Comparison of ENCODE assay signal across 10 cellular contexts in genomic region chr6:13531956-13532355, GRCh38.
"Had no signal": no experiment of that assay in that cellular context is flagged by ENCODE, and none has a peak within 500 bp of the region (broad histone marks: within the 10 kb centered on the region; RNA-seq: fewer than 3 reads in every experiment).

No MANE protein-coding gene starts in this region.

- H3K27ac ChIP-seq: adrenal gland, cardiac muscle cell had no signal

- H3K4me1 ChIP-seq: adrenal gland had no signal

- H3K4me3 ChIP-seq: adrenal gland, cardiac muscle cell had no signal

- H3K27me3 ChIP-seq: adrenal gland, cardiac muscle cell had no signal

- H3K36me3 ChIP-seq: adrenal gland, cardiac muscle cell had no signal

- DNase-seq: activated CD4-positive, alpha-beta T cell treated with anti-CD3 and anti-CD28 coated beads, Interleukin-2, amount 50 U/mL, for 1 hour; activated naive CD4-positive, alpha-beta T cell treated with anti-CD3 and anti-CD28 coated beads, Interleukin-2, amount 50 U/mL, for 16 hours; activated T-cell treated with anti-CD3 and anti-CD28 coated beads, Interleukin-2, amount 50 U/mL, for 24 hours; adrenal gland; kidney; left ventricle myocardium superior; nucleus accumbens; posterior cingulate gyrus; stimulated activated CD4-positive, alpha-beta T cell treated with anti-CD3 and anti-CD28 coated beads, Interleukin-2, amount 100 ng/mL, for 48 hours had no signal
